ENCODE assay signal across 8 cellular contexts in the genomic region with DNA sequence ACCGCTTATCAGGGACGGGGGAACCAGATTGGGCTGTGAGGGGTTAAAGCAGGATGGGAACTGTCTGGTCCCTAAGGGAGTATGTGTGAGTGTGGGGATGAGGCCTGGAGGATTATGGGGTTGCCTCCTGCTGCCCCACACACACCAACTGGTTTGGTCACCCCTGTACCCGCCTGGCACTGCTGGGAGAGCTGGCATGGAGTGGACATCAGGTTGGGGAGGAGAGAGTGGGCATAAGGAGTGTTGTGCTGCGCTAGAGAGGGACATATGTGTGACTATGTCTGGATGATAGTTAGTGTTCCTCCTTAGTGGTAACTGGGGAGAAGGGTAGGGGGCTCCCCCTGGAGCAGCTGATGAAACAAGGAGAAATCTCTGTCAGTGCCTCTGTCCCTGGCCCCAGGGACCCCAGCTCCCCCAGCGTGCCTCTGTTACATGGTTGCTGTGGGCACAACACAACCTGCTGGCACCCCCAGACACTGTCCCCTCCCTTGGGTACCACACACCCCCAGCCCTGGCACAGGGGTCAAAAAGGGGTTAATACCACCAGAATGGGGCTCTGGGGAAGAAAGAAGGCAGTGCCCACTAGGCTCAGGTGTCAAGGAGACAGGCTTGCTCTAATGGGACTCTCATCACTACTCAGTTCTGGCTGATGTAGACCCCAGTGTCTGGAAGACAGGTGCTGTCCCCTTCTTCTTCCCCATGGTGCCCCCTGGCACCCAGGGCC. TPM values are rescaled to one million over a fixed set of nuclear protein-coding genes. Genes with fewer than 3 reads are reported as not detected.
A peak's percentile ranks its signal among the peaks of the same experiment; 100 is the strongest.
DNase-seq lines count a peak whose midpoint lies in the region; ATAC-seq, FAIRE-seq and TF ChIP-seq lines count a peak whose summit lies in the region.

No MANE protein-coding gene starts in this region.

- TSS peak; percentile 38 for BruUV-seq in K562 (replicated peaks; lab: Mats Ljungman, UMichigan)

- peak overlapping the region; percentile 1; the same call in 1 of the 2 replicates for H2AFZ ChIP-seq in K562 (ENCODE audit: low read depth, low read length)

- CTCF ChIA-PET in activated CD8-positive, alpha-beta memory T cell treated with anti-CD3 and anti-CD28 coated beads, Interleukin-2, amount 10 ng/mL, durations not matched to agents 7 days and 5 days (lab: Charles Lee) = interaction anchor here (0.8 to 13.5 kb wide), 6 partner anchors 11 to 61 kb away, joined by 3 to 212 read pairs (median 3); a partner anchor contains a TSS
- CTCF ChIA-PET in K562 (lab: Yijun Ruan, JAX; ENCODE audit: low intra/inter-chr PET ratio) = interaction anchor here (0.9 kb wide), 1 partner anchor 75 kb away, joined by 3 read pairs; no protein-coding TSS in a partner anchor

- no peak for TF ChIP-seq RAD21 in K562 (CRISPR knock-in tag; conservative IDR thresholded peaks at IDR 0.05 in 1 of 2, IDR thresholded peaks at IDR 0.05 in 1 of 2)

- peak overlapping the region; percentile 84 for H3K27ac Mint-ChIP-seq in activated CD8-positive, alpha-beta memory T cell treated with anti-CD3 and anti-CD28 coated beads, Interleukin-2, amount 10 ng/mL, durations not matched to agents 7 days and 5 days

- H3K4me3 Mint-ChIP-seq in activated CD8-positive, alpha-beta memory T cell treated with anti-CD3 and anti-CD28 coated beads, Interleukin-2, amount 10 ng/mL, durations not matched to agents 7 days and 5 days = peak overlapping the region; percentile 98

- H3K27me3 ChIP-seq in K562 (ENCODE audit: control insufficient read depth in 2 of 2, insufficient read depth in 2 of 2, low read length in 2 of 2) (no peaks in the 10 kb centered on the region), transverse colon (no peaks in the 10 kb centered on the region)

- in situ Hi-C loops in K562 (cut with MboI) (no loop called here), transverse colon (cut with MboI; ENCODE audit: low pct_ligation_motif_present in 1 of 4, low pct_unique_long_range_greater_than_20kb in 1 of 4, low sequenced_read_pairs in 3 of 4) (no loop called here)

- TF ChIP-seq EP300 in K562 (IDR thresholded peaks at IDR 0.05; ENCODE audit: low read length) = no peak
- TF ChIP-seq EP300 in transverse colon (IDR thresholded peaks at IDR 0.05; ENCODE audit: low read depth) = no peak

- intact Hi-C loops in K562 (cut with micrococcal nuclease) = loop anchor here (5.0 kb wide), 3 partner anchors 43 to 447 kb away; a partner anchor contains a TSS
- intact Hi-C loops in lower leg skin (cut with DNase I; ENCODE audit: low total_unique reads) = no loop called here
- intact Hi-C loops in transverse colon (cut with DNase I; ENCODE audit: low total_unique reads) = loop anchor here (5.0 kb wide), 1 partner anchor 37 kb away; no protein-coding TSS in a partner anchor

- H3K27me3 Mint-ChIP-seq in activated CD8-positive, alpha-beta memory T cell treated with anti-CD3 and anti-CD28 coated beads, Interleukin-2, amount 10 ng/mL, durations not matched to agents 7 days and 5 days = no peaks in the 10 kb centered on the region

- peak overlapping the region; percentile 99 for H3K27ac ChIP-seq in K562 (ENCODE audit: extremely low read depth, low read depth, low read length)
- peak overlapping the region; percentile 96 to 100 (median 98) for H3K27ac ChIP-seq in transverse colon

- no peaks in the 10 kb centered on the region for H3K9me3 ChIP-seq in K562 (replicated peaks; ENCODE audit: control insufficient read depth, insufficient read depth, low read depth, low read length)
- no peaks in the 10 kb centered on the region for H3K9me3 ChIP-seq in transverse colon

- H3K9me1 ChIP-seq in K562 (ENCODE audit: control insufficient read depth, insufficient read depth, low read length) = no peaks in the 10 kb centered on the region

- H3K36me3 Mint-ChIP-seq in activated CD8-positive, alpha-beta memory T cell treated with anti-CD3 and anti-CD28 coated beads, Interleukin-2, amount 10 ng/mL, durations not matched to agents 7 days and 5 days = peaks cover 4% of the 10 kb centered on the region

- WGBS in K562 (ENCODE audit: insufficient coverage, low coverage, missing lambda C conversion rate) = 10% methylated on average over 5 of the region's 5 CpGs
- 16 to 19% methylated on average over 5 of the region's 5 CpGs for WGBS in lower leg skin, 2 donors
- 22% methylated on average over 5 of the region's 5 CpGs; no CpG with 5 or more reads in 1 of the 2 donors for WGBS in transverse colon (ENCODE audit: low coverage in 1 of 2), 2 donors

- peaks cover 56 to 78% of the 10 kb centered on the region in 2 experiments for H3K4me1 ChIP-seq in K562 (replicated peaks in 1 of 2; ENCODE audit: control insufficient read depth in 2 of 2, insufficient read depth in 2 of 2, low read length in 2 of 2)
- peaks cover 39 to 66% (median 58%) of the 10 kb centered on the region in 4 donors for H3K4me1 ChIP-seq in transverse colon

- H3K79me2 ChIP-seq in K562 (ENCODE audit: control insufficient read depth, insufficient read depth, low read length) = peaks cover 77% of the 10 kb centered on the region

- peaks cover 3% of the 10 kb centered on the region; the same call in 1 of the 2 replicates for H4K20me1 ChIP-seq in K562 (replicated peaks; ENCODE audit: control insufficient read depth, insufficient read depth, low read length)

- TF ChIP-seq POLR2A in K562 (conservative IDR thresholded peaks at IDR 0.05) = no peak
- no peak for TF ChIP-seq POLR2A in lower leg skin (IDR thresholded peaks at IDR 0.05)
- TF ChIP-seq POLR2A in transverse colon (IDR thresholded peaks at IDR 0.05) = peak; percentile 18

- TF ChIP-seq CTCF in K562 (IDR thresholded peaks at IDR 0.05 in 2 of 3, conservative IDR thresholded peaks at IDR 0.05 in 1 of 3; ENCODE audit: insufficient read depth in 2 of 3, low read depth in 1 of 3, low read length in 3 of 3) (no peak), lower leg skin (IDR thresholded peaks at IDR 0.05) (no peak), transverse colon (IDR thresholded peaks at IDR 0.05) (no peak)

- H3K4me3 ChIP-seq in K562 = peak overlapping the region; percentile 97
- H3K4me3 ChIP-seq in lower leg skin (ENCODE audit: low read depth, poor library complexity, severe bottlenecking) = peak overlapping the region; percentile 66
- peak overlapping the region; percentile 66 to 97 (median 79) for H3K4me3 ChIP-seq in transverse colon

- H3K36me3 ChIP-seq in K562 (ENCODE audit: control insufficient read depth, insufficient read depth, low read length) = peaks cover 39% of the 10 kb centered on the region; the same call in 2 of the 3 replicates
- no peaks in the 10 kb centered on the region for H3K36me3 ChIP-seq in transverse colon

- ATAC-seq in activated CD8-positive, alpha-beta memory T cell treated with anti-CD3 and anti-CD28 coated beads, Interleukin-2, amount 10 ng/mL, durations not matched to agents 7 days and 5 days = no peak
- no peak for ATAC-seq in K562

- peak overlapping the region; percentile 99 for H3K4me2 ChIP-seq in K562 (ENCODE audit: insufficient read depth, low read length)

- H3K9me3 Mint-ChIP-seq in activated CD8-positive, alpha-beta memory T cell treated with anti-CD3 and anti-CD28 coated beads, Interleukin-2, amount 10 ng/mL, durations not matched to agents 7 days and 5 days (ENCODE audit: low read depth) = no peaks in the 10 kb centered on the region

- DNase-seq in activated CD8-positive, alpha-beta memory T cell treated with anti-CD3 and anti-CD28 coated beads, Interleukin-2, amount 10 ng/mL, durations not matched to agents 7 days and 5 days = no peak
- no peak for DNase-seq in activated CD8-positive, alpha-beta memory T cell treated with anti-CD3 and anti-CD28 coated beads for 24 hours
- DNase-seq in K562 (ENCODE audit: extremely low read depth in 1 of 4, low spot score in 3 of 4) = no peak
- DNase-seq in lower leg skin (ENCODE audit: low spot score in 2 of 2) = peak in 1 of 2 donors; percentile 86
- peak; percentile 30 for DNase-seq in transverse colon
- DNase-seq in retina = no peak
- no peak for DNase-seq in islet precursor cell
- DNase-seq in LoVo (ENCODE audit: low spot score) = no peak

- H3K9ac ChIP-seq in K562 (ENCODE audit: insufficient read depth in 1 of 2, low read depth in 2 of 2, low read length in 2 of 2) = peak overlapping the region; percentile 99

- POLR2A ChIA-PET in K562 (lab: Yijun Ruan, JAX) = interaction anchor here (0.7 to 1.5 kb wide), 8 partner anchors 8 to 138 kb away, joined by 3 to 8 read pairs (median 3); no protein-coding TSS in a partner anchor

- peak; percentile 65 for FAIRE-seq in K562 (lab: Jason Lieb, UNC)

- peaks cover 52% of the 10 kb centered on the region for H3K4me1 Mint-ChIP-seq in activated CD8-positive, alpha-beta memory T cell treated with anti-CD3 and anti-CD28 coated beads, Interleukin-2, amount 10 ng/mL, durations not matched to agents 7 days and 5 days

RNA-seq across cellular contexts. Expression of a gene that starts 1.9 kb away (rescaled TPM):
- 10 to 100 TPM; 58.1 to 74.8 TPM for total RNA-seq in activated CD8-positive, alpha-beta memory T cell treated with anti-CD3 and anti-CD28 coated beads, Interleukin-2, amount 10 ng/mL, durations not matched to agents 7 days and 5 days
- 24.5 and 77.3 TPM in 2 replicates for total RNA-seq in K562 (2011; cell fraction: chromatin; rRNA removed; ENCODE audit: low replicate concordance)
- 49.9 and 53.4 TPM in 2 replicates for total RNA-seq in K562 (2011; cell fraction: nucleolus; rRNA removed)
- total RNA-seq in K562 (2011; cell fraction: nucleoplasm; rRNA removed) = 27.5 and 32.6 TPM in 2 replicates
- 31.3 and 40.6 TPM in 2 replicates for total RNA-seq in K562 (2014; rRNA removed)
- 6.7 and 6.9 TPM in 2 replicates for total RNA-seq in K562 (2014; rRNA removed; fragmentation: Illumina TruSeq; extraction: Trizol)
- 21.9 and 23.3 TPM in 2 replicates for total RNA-seq in K562 (2015; rRNA removed; fragmentation: Illumina TruSeq; extraction: Trizol)
- 46.5 and 48.2 TPM in 2 replicates for total RNA-seq in K562 (2021)
- polyA plus RNA-seq in K562 (2011; rRNA removed) = 15.2 and 22.8 TPM in 2 replicates
- polyA plus RNA-seq in K562 (2011; cell fraction: cytosol; rRNA removed) = 27.8 and 66.6 TPM in 2 replicates
- 47.1 and 101 TPM in 2 replicates for polyA plus RNA-seq in K562 (2011; cell fraction: nucleus; rRNA removed)
- polyA plus RNA-seq in K562 (2012) = 26.0 and 38.2 TPM in 2 replicates
- 13.5 and 25.7 TPM in 2 replicates for polyA plus RNA-seq in K562 (2014; fragmentation: Illumina TruSeq; extraction: Trizol)
- polyA plus RNA-seq in K562 (2014; fragmentation: Nextera tagmentation; extraction: Ambion mirVana) = under 1 TPM; 0.04 to 0.08 TPM
- 23.2 and 28.7 TPM in 2 replicates for polyA plus RNA-seq in K562 (2014; rRNA removed)
- polyA minus RNA-seq in K562 (2011; rRNA and poly(A)+ RNA removed) = 7.6 and 11.9 TPM in 2 replicates
- polyA minus RNA-seq in K562 (2011; cell fraction: cytosol; rRNA and poly(A)+ RNA removed) = 23.4 and 28.6 TPM in 2 replicates
- 19.5 and 20.4 TPM in 2 replicates for polyA minus RNA-seq in K562 (2011; cell fraction: nucleus; rRNA and poly(A)+ RNA removed)
- total RNA-seq in lower leg skin = 100 to 1,000 TPM; 270 to 295 (median 286) TPM
- 100 to 1,000 TPM in 3 of 4 donors, 10 to 100 TPM in 1; 85.2 to 513 (median 272) TPM for total RNA-seq in transverse colon

RNA-seq across cellular contexts. Expression of a gene that starts 11.1 kb away (rescaled TPM):
- 1 to 10 TPM in 1 of 2 experiments, under 1 TPM in 1; 0.91 to 1.2 TPM for total RNA-seq in activated CD8-positive, alpha-beta memory T cell treated with anti-CD3 and anti-CD28 coated beads, Interleukin-2, amount 10 ng/mL, durations not matched to agents 7 days and 5 days
- total RNA-seq in K562 (2011; cell fraction: chromatin; rRNA removed; ENCODE audit: low replicate concordance) = 4.5 and 15.4 TPM in 2 replicates
- total RNA-seq in K562 (2011; cell fraction: nucleolus; rRNA removed) = 2.9 and 8.3 TPM in 2 replicates
- 7.6 and 10.0 TPM in 2 replicates for total RNA-seq in K562 (2011; cell fraction: nucleoplasm; rRNA removed)
- 0.24 and 0.86 TPM in 2 replicates for total RNA-seq in K562 (2014; rRNA removed)
- total RNA-seq in K562 (2014; rRNA removed; fragmentation: Illumina TruSeq; extraction: Trizol) = 0.47 TPM in 1 of 2 replicates, not detected in the other
- total RNA-seq in K562 (2015; rRNA removed; fragmentation: Illumina TruSeq; extraction: Trizol) = 0.45 and 0.87 TPM in 2 replicates
- 0.56 TPM in 1 of 2 replicates, not detected in the other for total RNA-seq in K562 (2021)
- not detected in 2 replicates for polyA plus RNA-seq in K562 (2011; rRNA removed)
- polyA plus RNA-seq in K562 (2011; cell fraction: cytosol; rRNA removed) = not detected in 2 replicates
- polyA plus RNA-seq in K562 (2011; cell fraction: nucleus; rRNA removed) = 1.0 and 1.1 TPM in 2 replicates
- 0.17 and 0.59 TPM in 2 replicates for polyA plus RNA-seq in K562 (2012)
- polyA plus RNA-seq in K562 (2014; fragmentation: Illumina TruSeq; extraction: Trizol) = not detected in 2 replicates
- polyA plus RNA-seq in K562 (2014; fragmentation: Nextera tagmentation; extraction: Ambion mirVana) = not detected
- polyA plus RNA-seq in K562 (2014; rRNA removed) = 0.23 and 0.35 TPM in 2 replicates
- 1.4 and 3.2 TPM in 2 replicates for polyA minus RNA-seq in K562 (2011; rRNA and poly(A)+ RNA removed)
- polyA minus RNA-seq in K562 (2011; cell fraction: cytosol; rRNA and poly(A)+ RNA removed) = not detected in 2 replicates
- polyA minus RNA-seq in K562 (2011; cell fraction: nucleus; rRNA and poly(A)+ RNA removed) = 1.1 and 3.6 TPM in 2 replicates
- 1 to 10 TPM in 1 of 4 donors, not detected in 3; 1.4 TPM for total RNA-seq in lower leg skin
- total RNA-seq in transverse colon = not detected

RNA-seq across cellular contexts. Expression of a gene that starts 21.4 kb away (rescaled TPM):
- total RNA-seq in activated CD8-positive, alpha-beta memory T cell treated with anti-CD3 and anti-CD28 coated beads, Interleukin-2, amount 10 ng/mL, durations not matched to agents 7 days and 5 days = 10 to 100 TPM; 48.2 to 63.7 TPM
- 46.3 and 135 TPM in 2 replicates for total RNA-seq in K562 (2011; cell fraction: chromatin; rRNA removed; ENCODE audit: low replicate concordance)
- 130 and 141 TPM in 2 replicates for total RNA-seq in K562 (2011; cell fraction: nucleolus; rRNA removed)
- 76.0 and 76.6 TPM in 2 replicates for total RNA-seq in K562 (2011; cell fraction: nucleoplasm; rRNA removed)
- total RNA-seq in K562 (2014; rRNA removed) (67.0 and 87.6 TPM in 2 replicates), K562 (2014; rRNA removed; fragmentation: Illumina TruSeq; extraction: Trizol) (41.3 and 56.1 TPM in 2 replicates), K562 (2015; rRNA removed; fragmentation: Illumina TruSeq; extraction: Trizol) (65.8 and 68.6 TPM in 2 replicates), K562 (2021) (74.4 and 79.8 TPM in 2 replicates), lower leg skin (10 to 100 TPM; 38.7 to 45.3 (median 41.6) TPM), transverse colon (10 to 100 TPM; 32.7 to 42.4 (median 36.0) TPM)
- polyA plus RNA-seq in K562 (2011; rRNA removed) (61.2 and 75.6 TPM in 2 replicates), K562 (2014; fragmentation: Illumina TruSeq; extraction: Trizol) (78.8 and 82.3 TPM in 2 replicates), K562 (2014; fragmentation: Nextera tagmentation; extraction: Ambion mirVana) (10 to 100 TPM; 24.9 to 46.7 TPM), K562 (2014; rRNA removed) (85.8 and 98.9 TPM in 2 replicates)
- 82.9 and 126 TPM in 2 replicates for polyA plus RNA-seq in K562 (2011; cell fraction: cytosol; rRNA removed)
- 209 and 292 TPM in 2 replicates for polyA plus RNA-seq in K562 (2011; cell fraction: nucleus; rRNA removed)
- polyA plus RNA-seq in K562 (2012) = 54.0 and 57.9 TPM in 2 replicates
- 50.8 and 69.7 TPM in 2 replicates for polyA minus RNA-seq in K562 (2011; rRNA and poly(A)+ RNA removed)
- 40.4 and 52.6 TPM in 2 replicates for polyA minus RNA-seq in K562 (2011; cell fraction: cytosol; rRNA and poly(A)+ RNA removed)
- polyA minus RNA-seq in K562 (2011; cell fraction: nucleus; rRNA and poly(A)+ RNA removed) = 49.7 and 53.7 TPM in 2 replicates

RNA-seq across cellular contexts. Expression of a gene that starts 29.1 kb away (rescaled TPM):
- under 1 TPM; 0.09 to 0.29 TPM for total RNA-seq in activated CD8-positive, alpha-beta memory T cell treated with anti-CD3 and anti-CD28 coated beads, Interleukin-2, amount 10 ng/mL, durations not matched to agents 7 days and 5 days
- total RNA-seq in K562 (2011; cell fraction: chromatin; rRNA removed; ENCODE audit: low replicate concordance) = 1.1 and 2.4 TPM in 2 replicates
- 1.3 and 1.7 TPM in 2 replicates for total RNA-seq in K562 (2011; cell fraction: nucleolus; rRNA removed)
- total RNA-seq in K562 (2011; cell fraction: nucleoplasm; rRNA removed) = 0.99 and 1.3 TPM in 2 replicates
- total RNA-seq in K562 (2014; rRNA removed) = 0.12 TPM in 1 of 2 replicates, not detected in the other
- 0.11 TPM in 1 of 2 replicates, not detected in the other for total RNA-seq in K562 (2014; rRNA removed; fragmentation: Illumina TruSeq; extraction: Trizol)
- 0.11 TPM in 1 of 2 replicates, not detected in the other for total RNA-seq in K562 (2015; rRNA removed; fragmentation: Illumina TruSeq; extraction: Trizol)
- 0.09 and 0.40 TPM in 2 replicates for total RNA-seq in K562 (2021)
- polyA plus RNA-seq in K562 (2011; rRNA removed) = 0.49 and 1.1 TPM in 2 replicates
- polyA plus RNA-seq in K562 (2011; cell fraction: cytosol; rRNA removed) = 0.30 and 0.40 TPM in 2 replicates
- polyA plus RNA-seq in K562 (2011; cell fraction: nucleus; rRNA removed) = 9.0 and 9.2 TPM in 2 replicates
- 0.36 and 2.9 TPM in 2 replicates for polyA plus RNA-seq in K562 (2012)
- polyA plus RNA-seq in K562 (2014; fragmentation: Illumina TruSeq; extraction: Trizol) = 0.10 TPM in 1 of 2 replicates, not detected in the other
- polyA plus RNA-seq in K562 (2014; fragmentation: Nextera tagmentation; extraction: Ambion mirVana) = not detected
- polyA plus RNA-seq in K562 (2014; rRNA removed) = 0.22 and 0.37 TPM in 2 replicates
- polyA minus RNA-seq in K562 (2011; rRNA and poly(A)+ RNA removed) = 0.24 and 0.25 TPM in 2 replicates
- polyA minus RNA-seq in K562 (2011; cell fraction: cytosol; rRNA and poly(A)+ RNA removed) = not detected in 2 replicates
- 0.33 and 0.40 TPM in 2 replicates for polyA minus RNA-seq in K562 (2011; cell fraction: nucleus; rRNA and poly(A)+ RNA removed)
- 10 to 100 TPM in 1 of 4 donors, 1 to 10 TPM in 3; 3.8 to 11.5 (median 6.3) TPM for total RNA-seq in lower leg skin
- total RNA-seq in transverse colon = 1 to 10 TPM in 3 of 4 donors, not detected in 1; 1.9 to 4.6 (median 4.5) TPM

RNA-seq across cellular contexts. Expression of a gene that starts 29.1 kb away (rescaled TPM):
- not detected for total RNA-seq in activated CD8-positive, alpha-beta memory T cell treated with anti-CD3 and anti-CD28 coated beads, Interleukin-2, amount 10 ng/mL, durations not matched to agents 7 days and 5 days
- total RNA-seq in K562 (2011; cell fraction: chromatin; rRNA removed; ENCODE audit: low replicate concordance) = not detected in 2 replicates
- not detected in 2 replicates for total RNA-seq in K562 (2011; cell fraction: nucleolus; rRNA removed)
- total RNA-seq in K562 (2011; cell fraction: nucleoplasm; rRNA removed) = not detected in 2 replicates
- not detected in 2 replicates for total RNA-seq in K562 (2014; rRNA removed)
- total RNA-seq in K562 (2014; rRNA removed; fragmentation: Illumina TruSeq; extraction: Trizol) = not detected in 2 replicates
- not detected in 2 replicates for total RNA-seq in K562 (2015; rRNA removed; fragmentation: Illumina TruSeq; extraction: Trizol)
- total RNA-seq in K562 (2021) = not detected in 2 replicates
- not detected in 2 replicates for polyA plus RNA-seq in K562 (2011; rRNA removed)
- polyA plus RNA-seq in K562 (2011; cell fraction: cytosol; rRNA removed) = not detected in 2 replicates
- 0.08 and 0.10 TPM in 2 replicates for polyA plus RNA-seq in K562 (2011; cell fraction: nucleus; rRNA removed)
- polyA plus RNA-seq in K562 (2012) = 0.15 TPM in 1 of 2 replicates, not detected in the other
- not detected in 2 replicates for polyA plus RNA-seq in K562 (2014; fragmentation: Illumina TruSeq; extraction: Trizol)
- not detected for polyA plus RNA-seq in K562 (2014; fragmentation: Nextera tagmentation; extraction: Ambion mirVana)
- not detected in 2 replicates for polyA plus RNA-seq in K562 (2014; rRNA removed)
- polyA minus RNA-seq in K562 (2011; rRNA and poly(A)+ RNA removed) = not detected in 2 replicates
- polyA minus RNA-seq in K562 (2011; cell fraction: cytosol; rRNA and poly(A)+ RNA removed) = not detected in 2 replicates
- not detected in 2 replicates for polyA minus RNA-seq in K562 (2011; cell fraction: nucleus; rRNA and poly(A)+ RNA removed)
- 1 to 10 TPM in 2 of 4 donors, under 1 TPM in 2; 0.38 to 3.6 (median 0.87) TPM for total RNA-seq in lower leg skin
- under 1 TPM in 2 of 4 donors, not detected in 2; 0.32 to 0.41 TPM for total RNA-seq in transverse colon
